In genomic region chr17:2337811-2338657, GRCh38 we compare ENCODE assay signal across 8 cellular contexts. TPM values are rescaled to one million over a fixed set of nuclear protein-coding genes. Genes with fewer than 3 reads are reported as not detected.
A peak's percentile ranks its signal among the peaks of the same experiment; 100 is the strongest.
DNase-seq lines count a peak whose midpoint lies in the region; ATAC-seq and TF ChIP-seq lines count a peak whose summit lies in the region.

No MANE protein-coding gene starts in this region.

- peaks cover 12 to 13% of the 10 kb centered on the region in 2 donors for H3K4me1 ChIP-seq in adrenal gland (replicated peaks in 1 of 2)

- H3K27me3 ChIP-seq in adrenal gland = no peaks in the 10 kb centered on the region

- peak overlapping the region in 3 of 4 donors; percentile 39 to 99 (median 72) for H3K4me3 ChIP-seq in adrenal gland

- intact Hi-C loops in adrenal gland (cut with DNase I) (no loop called here), left ventricle myocardium superior (cut with micrococcal nuclease) (no loop called here)

- H3K9me3 ChIP-seq in adrenal gland (replicated peaks in 1 of 3) = no peaks in the 10 kb centered on the region

- no peaks in the 10 kb centered on the region for H3K27me3 Mint-ChIP-seq in progenitor cell of endocrine pancreas

- peak; percentile 57 to 87 for TF ChIP-seq POLR2A in adrenal gland (IDR thresholded peaks at IDR 0.05)

- H3K36me3 ChIP-seq in adrenal gland (replicated peaks in 1 of 2) = peaks cover 0 to 22% of the 10 kb centered on the region in 2 donors

- 1 to 5% (median 3%) methylated on average over 14 to 60 of the region's 60 CpGs for WGBS in adrenal gland, 4 donors

- peaks cover 8% of the 10 kb centered on the region for H3K36me3 Mint-ChIP-seq in progenitor cell of endocrine pancreas (ENCODE audit: insufficient read depth)

- no peaks in the 10 kb centered on the region for H3K9me3 Mint-ChIP-seq in progenitor cell of endocrine pancreas (ENCODE audit: low read depth)

- H3K4me3 Mint-ChIP-seq in progenitor cell of endocrine pancreas (ENCODE audit: low read depth) = peak overlapping the region; percentile 98

- H3K4me1 Mint-ChIP-seq in progenitor cell of endocrine pancreas (ENCODE audit: low read depth) = peaks cover 15% of the 10 kb centered on the region

- ATAC-seq in HG03025 (IDR thresholded peaks at IDR 0.05; ENCODE audit: low FRiP score, unreplicated experiment) = peak; percentile 20
- ATAC-seq in left ventricle myocardium superior = peak; percentile 50
- ATAC-seq in HG02970 (IDR thresholded peaks at IDR 0.05; ENCODE audit: low FRiP score, unreplicated experiment) = no peak

- TF ChIP-seq CTCF in adrenal gland (IDR thresholded peaks at IDR 0.05) (peak in 1 of 6 experiments; percentile 8), progenitor cell of endocrine pancreas (IDR thresholded peaks at IDR 0.05; ENCODE audit: unreplicated experiment) (no peak)

- DNase-seq in GM03348 (ENCODE audit: low spot score) (peak; percentile 93), SK-N-DZ (ENCODE audit: low spot score) (peak; percentile 45), adrenal gland (peak; percentile 74 to 88 (median 81)), left ventricle myocardium superior (peak; percentile 80), progenitor cell of endocrine pancreas (ENCODE audit: low spot score, unreplicated experiment) (peak; percentile 53), NK-92 (lab: John Stamatoyannopoulos, UW; ENCODE audit: unreplicated experiment) (no peak)

- peak overlapping the region; percentile 47 to 94 (median 86) for H3K27ac ChIP-seq in adrenal gland

- peak overlapping the region; percentile 85 for H3K27ac Mint-ChIP-seq in progenitor cell of endocrine pancreas

RNA-seq across cellular contexts. Expression of gene SGSM2, which starts 0.7 kb away (rescaled TPM):
- 65.9 and 101 TPM in 2 replicates for polyA plus RNA-seq in SK-N-DZ (2014; cell fraction: cytosol; rRNA removed)
- polyA plus RNA-seq in SK-N-DZ (2014; cell fraction: nucleus; rRNA removed) = 779 and 911 TPM in 2 replicates
- total RNA-seq in adrenal gland = 10 to 100 TPM; 31.3 to 71.8 (median 52.9) TPM
- polyA plus RNA-seq in adrenal gland = 100 to 1,000 TPM in 2 of 3 donors, 10 to 100 TPM in 1; 16.3 to 393 (median 175) TPM
- 27.0 TPM for total RNA-seq in left ventricle myocardium superior
- 117 and 127 TPM in 2 replicates for total RNA-seq in progenitor cell of endocrine pancreas

RNA-seq across cellular contexts. Expression of gene TSR1, which starts 1.8 kb away (rescaled TPM):
- 59.8 and 70.3 TPM in 2 replicates for polyA plus RNA-seq in SK-N-DZ (2014; cell fraction: cytosol; rRNA removed)
- polyA plus RNA-seq in SK-N-DZ (2014; cell fraction: nucleus; rRNA removed) = 75.9 and 86.6 TPM in 2 replicates
- 10 to 100 TPM; 19.7 to 74.6 (median 26.5) TPM for total RNA-seq in adrenal gland
- polyA plus RNA-seq in adrenal gland = 10 to 100 TPM; 12.7 to 29.7 (median 13.6) TPM
- 23.3 TPM for total RNA-seq in left ventricle myocardium superior
- total RNA-seq in progenitor cell of endocrine pancreas = 33.5 and 36.2 TPM in 2 replicates

RNA-seq across cellular contexts. Expression of gene SRR, which starts 34.3 kb away (rescaled TPM):
- 14.7 and 15.1 TPM in 2 replicates for polyA plus RNA-seq in SK-N-DZ (2014; cell fraction: cytosol; rRNA removed)
- 3.7 and 7.4 TPM in 2 replicates for polyA plus RNA-seq in SK-N-DZ (2014; cell fraction: nucleus; rRNA removed)
- total RNA-seq in adrenal gland (10 to 100 TPM in 7 of 8 donors, 1 to 10 TPM in 1; 9.3 to 58.6 (median 19.7) TPM), left ventricle myocardium superior (7.6 TPM), progenitor cell of endocrine pancreas (15.2 and 16.5 TPM in 2 replicates)
- 10 to 100 TPM in 1 of 3 donors, 1 to 10 TPM in 2; 3.8 to 18.0 (median 4.3) TPM for polyA plus RNA-seq in adrenal gland

RNA-seq across cellular contexts. Expression of gene SMG6, which starts 34.4 kb away (rescaled TPM):
- 22.1 and 23.8 TPM in 2 replicates for polyA plus RNA-seq in SK-N-DZ (2014; cell fraction: cytosol; rRNA removed)
- polyA plus RNA-seq in SK-N-DZ (2014; cell fraction: nucleus; rRNA removed) = 17.4 and 23.0 TPM in 2 replicates
- total RNA-seq in adrenal gland (10 to 100 TPM; 35.6 to 85.1 (median 50.5) TPM), left ventricle myocardium superior (18.2 TPM), progenitor cell of endocrine pancreas (44.5 and 47.7 TPM in 2 replicates)
- polyA plus RNA-seq in adrenal gland = 10 to 100 TPM; 37.6 to 46.3 (median 44.0) TPM
